In genomic region chr4:159358226-159358625, GRCh38 we compare ENCODE assay signal across 14 cellular contexts.
DNase-seq lines count a peak whose midpoint lies in the region; TF ChIP-seq lines count a peak whose summit lies in the region.
"Had no signal": no experiment of that assay in that cellular context is flagged by ENCODE, and none has a peak within 500 bp of the region (broad histone marks: within the 10 kb centered on the region; RNA-seq: fewer than 3 reads in every experiment).

No MANE protein-coding gene starts in this region.

- TF ChIP-seq CTCF in osteoblast (IDR thresholded peaks at IDR 0.05; ENCODE audit: extremely low read depth, low read depth, low read length) = no peak

- peak; percentile 17 for DNase-seq in Ammon's horn (ENCODE audit: low spot score)
- DNase-seq in SJSA1 (ENCODE audit: low read depth in 1 of 2, low spot score in 2 of 2) = peak in 1 of 2 experiments; percentile 43
- peak; percentile 92 for DNase-seq in fibroblast of peridontal ligament (ENCODE audit: extremely low read depth)
- peak; percentile 83 for DNase-seq in osteoblast (ENCODE audit: insufficient read length, low spot score, missing footprints)
- no peak for DNase-seq in NCI-H2227 treated with DMSO at 0.1 percent for 48 hours (lab: John Stamatoyannopoulos, UW)
- no peak for DNase-seq in LoVo (ENCODE audit: low spot score)
- no peak for DNase-seq in activated naive CD8-positive, alpha-beta T cell treated with anti-CD3 and anti-CD28 coated beads for 36 hours
- DNase-seq in NCI-H1417 treated with DMSO at 0.1 percent for 48 hours (lab: John Stamatoyannopoulos, UW) = no peak
- DNase-seq: activated CD4-positive, CD25-positive, alpha-beta regulatory T cell treated with anti-CD3 and anti-CD28 coated beads, Interleukin-2, amount 50 U/mL, for 72 hours; activated effector memory CD4-positive, alpha-beta T cell treated with Interleukin-2 at 50 U/mL for 16 hours; CD4-positive, CD25-positive, alpha-beta regulatory T cell; lower lobe of right lung; NCI-H1694 treated with DMSO at 0.1 percent for 48 hours; stimulated activated naive CD4-positive, alpha-beta T cell had no signal

- peak overlapping the region; percentile 37 for H3K27ac ChIP-seq in SJSA1
- H3K27ac ChIP-seq in osteoblast (ENCODE audit: low read depth, low read length) = peak overlapping the region; percentile 88
- H3K27ac ChIP-seq: lower lobe of right lung had no signal

- H3K27me3 ChIP-seq in SJSA1 (replicated peaks) (no peaks in the 10 kb centered on the region), osteoblast (ENCODE audit: insufficient read depth, low read length) (no peaks in the 10 kb centered on the region)

- peak overlapping the region; percentile 71 for H3K4me2 ChIP-seq in osteoblast (ENCODE audit: insufficient read depth, low read length)

- peak overlapping the region; percentile 63 for H2AFZ ChIP-seq in osteoblast (ENCODE audit: low read length)

- no peaks in the 10 kb centered on the region for H3K27me3 Mint-ChIP-seq in activated naive CD8-positive, alpha-beta T cell treated with anti-CD3 and anti-CD28 coated beads for 36 hours
- H3K27me3 Mint-ChIP-seq: CD4-positive, CD25-positive, alpha-beta regulatory T cell had no signal

- H4K20me1 ChIP-seq in osteoblast (ENCODE audit: insufficient read depth, low read length) = no peaks in the 10 kb centered on the region

- H3K4me1 ChIP-seq in SJSA1 (replicated peaks) (peaks cover 36% of the 10 kb centered on the region), osteoblast (ENCODE audit: insufficient read depth, low read length) (peaks cover 22% of the 10 kb centered on the region)
- H3K4me1 ChIP-seq: lower lobe of right lung had no signal

- H3K79me2 ChIP-seq in osteoblast (ENCODE audit: insufficient read depth, low read length) = no peaks in the 10 kb centered on the region

- H3K36me3 Mint-ChIP-seq in activated naive CD8-positive, alpha-beta T cell treated with anti-CD3 and anti-CD28 coated beads for 36 hours = peaks cover 38% of the 10 kb centered on the region

- H3K36me3 ChIP-seq in SJSA1 (peaks cover 74% of the 10 kb centered on the region), osteoblast (ENCODE audit: insufficient read depth, low read length) (peaks cover 12% of the 10 kb centered on the region)

- H3K4me1 Mint-ChIP-seq in activated naive CD8-positive, alpha-beta T cell treated with anti-CD3 and anti-CD28 coated beads for 36 hours = peaks cover 1% of the 10 kb centered on the region

- H3K9me3 ChIP-seq in SJSA1 (replicated peaks) = no peaks in the 10 kb centered on the region
- H3K9me3 ChIP-seq in osteoblast (ENCODE audit: low read depth, low read length) = no peaks in the 10 kb centered on the region
- H3K9me3 ChIP-seq: lower lobe of right lung had no signal

- no peak overlapping the region for H3K27ac Mint-ChIP-seq in activated naive CD8-positive, alpha-beta T cell treated with anti-CD3 and anti-CD28 coated beads for 36 hours
- H3K27ac Mint-ChIP-seq: CD4-positive, CD25-positive, alpha-beta regulatory T cell had no signal

- H3K4me3 Mint-ChIP-seq in activated naive CD8-positive, alpha-beta T cell treated with anti-CD3 and anti-CD28 coated beads for 36 hours = no peak overlapping the region
- H3K4me3 Mint-ChIP-seq: CD4-positive, CD25-positive, alpha-beta regulatory T cell had no signal

- H3K9me3 Mint-ChIP-seq in activated naive CD8-positive, alpha-beta T cell treated with anti-CD3 and anti-CD28 coated beads for 36 hours = no peaks in the 10 kb centered on the region
- H3K9me3 Mint-ChIP-seq: CD4-positive, CD25-positive, alpha-beta regulatory T cell had no signal

- H3K4me3 ChIP-seq in SJSA1 (no peak overlapping the region), osteoblast (ENCODE audit: insufficient read depth, low read length) (no peak overlapping the region)
- H3K4me3 ChIP-seq: lower lobe of right lung had no signal

Comparison
In these comparisons a context has a peak if more than half of its experiments do, and no peak if none do; other contexts are left out.
1. DNase-seq: peak in Ammon's horn (single experiment), fibroblast of peridontal ligament (single experiment) and osteoblast (single experiment); none in NCI-H2227 treated with DMSO at 0.1 percent for 48 hours (single experiment), LoVo (single experiment), activated naive CD8-positive, alpha-beta T cell treated with anti-CD3 and anti-CD28 coated beads for 36 hours (single experiment) and NCI-H1417 treated with DMSO at 0.1 percent for 48 hours (single experiment).